Comparison of ENCODE assay signal across 18 cellular contexts in the genomic region with DNA sequence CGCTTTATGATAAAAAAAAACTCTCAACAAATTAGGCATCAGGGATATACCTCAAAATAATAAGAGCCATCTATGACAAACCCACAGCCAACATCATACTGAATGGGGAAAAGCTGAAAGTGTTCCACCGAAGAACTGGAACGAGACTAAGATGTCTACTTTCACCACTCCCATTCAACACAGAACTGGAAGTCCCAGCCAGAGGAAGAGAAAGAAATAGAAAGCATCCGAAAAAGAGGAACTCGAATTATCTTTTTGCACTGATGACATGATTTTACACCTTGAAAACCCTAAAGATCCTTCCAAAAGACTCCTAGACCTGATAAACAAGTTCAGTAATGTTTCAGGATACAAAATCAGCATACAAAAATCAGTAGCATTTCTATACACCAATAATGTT.
"Had no signal": no experiment of that assay in that cellular context is flagged by ENCODE, and none has a peak within 500 bp of the region (broad histone marks: within the 10 kb centered on the region; RNA-seq: fewer than 3 reads in every experiment).

No MANE protein-coding gene starts in this region.

- FAIRE-seq: endometrium, frontal cortex had no signal

- ATAC-seq: natural killer cell treated with Interleukin-12 subunit alpha and Interleukin-12 subunit beta and Interleukin-15 and Interleukin-18, amount 100 ng/mL, for 72 hours; upper lobe of right lung had no signal

- DNase-seq: activated CD4-positive, alpha-beta T cell treated with anti-CD3 and anti-CD28 coated beads, Interleukin-2, amount 50 U/mL, for 1 hour; activated CD4-positive, CD25-positive, alpha-beta regulatory T cell treated with anti-CD3 and anti-CD28 coated beads, Interleukin-2, amount 50 U/mL, for 72 hours; activated CD8-positive, alpha-beta memory T cell treated with anti-CD3 and anti-CD28 coated beads, Interleukin-2, amount 50 U/mL, for 48 hours; activated effector memory CD4-positive, alpha-beta T cell treated with anti-CD3 and anti-CD28 coated beads, Interleukin-2, amount 50 U/mL, for 16 hours; activated naive CD4-positive, alpha-beta T cell treated with anti-CD3 and anti-CD28 coated beads, Interleukin-2, amount 50 U/mL, for 16 hours; activated T-cell treated with anti-CD3 and anti-CD28 coated beads, Interleukin-2, amount 50 U/mL, for 48 hours; aorta; colonic mucosa; erythroblast; hypothalamus; islet precursor cell; sigmoid colon; stimulated activated CD4-positive, alpha-beta T cell treated with anti-CD3 and anti-CD28 coated beads, Interleukin-4, amount 100 ng/mL, for 4 hours; stimulated activated naive B cell treated with anti-CD40 and anti-IgM and Interleukin-4, amounts not matched to agents 10 μg/mL and 1 μg/mL and 100 μg/mL, for 72 hours; upper lobe of right lung had no signal
